In the genomic region with DNA sequence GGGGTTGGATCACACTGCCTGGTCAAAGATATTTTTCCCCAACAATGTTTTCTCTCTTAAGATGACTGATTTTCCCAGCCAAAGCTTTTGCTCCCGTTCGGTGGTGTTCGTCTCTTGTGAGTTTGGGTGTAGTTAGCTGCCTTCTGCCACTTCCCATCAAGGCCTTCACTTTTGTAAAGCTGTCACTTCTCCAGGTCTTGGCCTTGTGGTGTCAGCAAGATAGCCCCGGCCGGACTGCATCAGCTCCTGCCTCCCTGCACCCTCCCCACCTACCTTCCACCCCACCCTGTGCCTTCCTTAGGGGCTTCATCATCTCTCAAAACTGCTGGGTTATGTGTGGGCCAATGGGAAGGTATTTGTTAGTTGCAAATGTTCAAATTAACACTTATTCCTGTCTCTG, we compare ENCODE assay signal across 33 cellular contexts.
"Had no signal": no experiment of that assay in that cellular context is flagged by ENCODE, and none has a peak within 500 bp of the region (broad histone marks: within the 10 kb centered on the region; RNA-seq: fewer than 3 reads in every experiment).

No MANE protein-coding gene starts in this region.

- H3K4me3 Mint-ChIP-seq: activated B cell treated with CpG ODN at 0.5 μM for 24 hours; activated CD4-positive, alpha-beta memory T cell treated with anti-CD3 and anti-CD28 coated beads, Interleukin-2, amount 10 ng/mL, durations not matched to agents 7 days and 5 days; activated naive CD4-positive, alpha-beta T cell treated with anti-CD3 and anti-CD28 coated beads, Interleukin-2, amount 50 U/mL, for 24 hours; activated naive CD8-positive, alpha-beta T cell treated with anti-CD3 and anti-CD28 coated beads for 36 hours; activated naive CD8-positive, alpha-beta T cell treated with anti-CD3 and anti-CD28 coated beads, Interleukin-2, amount 50 U/mL, for 24 hours; activated T-cell treated with anti-CD3 and anti-CD28 coated beads, Interleukin-2, amount 50 U/mL, for 4 hours; activated T-helper 17 cell treated with anti-CD3 and anti-CD28 coated beads, Interleukin-2, amount 50 U/mL, for 72 hours; brain; T-helper 17 cell; T-helper 2 cell treated with Interferon-gamma antibody and Interleukin-4, amounts not matched to agents 5 μg/mL and 100 μg/mL, for 36 hours had no signal

- H3K36me3 ChIP-seq: adrenal gland, breast epithelium, cardiac muscle cell, colonic mucosa, esophagus squamous epithelium, gastroesophageal sphincter, WERI-Rb-1 had no signal

- H3K36me3 Mint-ChIP-seq: activated naive CD4-positive, alpha-beta T cell treated with anti-CD3 and anti-CD28 coated beads, Interleukin-2, amount 50 U/mL, for 24 hours had no signal

- H3K4me1 Mint-ChIP-seq: activated CD4-positive, alpha-beta memory T cell treated with anti-CD3 and anti-CD28 coated beads, Interleukin-2, amount 10 ng/mL, durations not matched to agents 7 days and 5 days; activated naive CD4-positive, alpha-beta T cell treated with anti-CD3 and anti-CD28 coated beads, Interleukin-2, amount 50 U/mL, for 24 hours; activated naive CD8-positive, alpha-beta T cell treated with anti-CD3 and anti-CD28 coated beads for 36 hours; activated naive CD8-positive, alpha-beta T cell treated with anti-CD3 and anti-CD28 coated beads, Interleukin-2, amount 50 U/mL, for 24 hours; activated T-helper 17 cell treated with anti-CD3 and anti-CD28 coated beads, Interleukin-2, amount 50 U/mL, for 72 hours; T-helper 17 cell had no signal

- H3K4me1 ChIP-seq: adrenal gland, breast epithelium, colonic mucosa, esophagus squamous epithelium, gastroesophageal sphincter had no signal

- ATAC-seq: activated CD4-positive, CD25-positive, alpha-beta regulatory T cell treated with anti-CD3 and anti-CD28 coated beads, Interleukin-2, amount 50 U/mL, for 24 hours; activated naive CD8-positive, alpha-beta T cell treated with anti-CD3 and anti-CD28 coated beads, Interleukin-2, amount 50 U/mL, for 24 hours; activated T-cell treated with anti-CD3 and anti-CD28 coated beads, Interleukin-2, amount 50 U/mL, for 4 hours; activated T-helper 17 cell treated with anti-CD3 and anti-CD28 coated beads, Interleukin-2, amount 50 U/mL, for 72 hours; gastroesophageal sphincter; T-helper 17 cell had no signal

- H3K9me3 ChIP-seq: adrenal gland, colonic mucosa, esophagus squamous epithelium had no signal

- DNase-seq: activated B cell treated with CpG ODN at 0.5 μM for 24 hours; activated CD4-positive, alpha-beta memory T cell treated with anti-CD3 and anti-CD28 coated beads, Interleukin-2, amount 10 ng/mL, durations not matched to agents 7 days and 5 days; activated CD4-positive, alpha-beta T cell treated with anti-CD3 and anti-CD28 coated beads for 48 hours; activated CD8-positive, alpha-beta memory T cell treated with anti-CD3 and anti-CD28 coated beads, Interleukin-2, amount 50 U/mL, for 48 hours; activated effector memory CD4-positive, alpha-beta T cell treated with Interleukin-2 at 50 U/mL for 16 hours; activated gamma-delta T cell treated with Interleukin-2 at 50 U/mL for 16 hours; activated naive CD4-positive, alpha-beta T cell treated with Interleukin-2 at 50 U/mL for 16 hours; activated naive CD8-positive, alpha-beta T cell treated with anti-CD3 and anti-CD28 coated beads for 36 hours; activated naive CD8-positive, alpha-beta T cell treated with anti-CD3 and anti-CD28 coated beads, Interleukin-2, amount 50 U/mL, for 24 hours; activated T-cell treated with anti-CD3 and anti-CD28 coated beads for 4 hours; activated T-cell treated with anti-CD3 and anti-CD28 coated beads, Interleukin-2, amount 50 U/mL, for 4 hours; adrenal gland; amygdala; aorta; central memory CD4-positive, alpha-beta T cell; cerebellar nuclear complex; colonic mucosa; effector memory CD4-positive, alpha-beta T cell; erythroblast; esophagus squamous epithelium; foreskin melanocyte; T-helper 1 cell; T-helper 17 cell; T1000; WERI-Rb-1 had no signal

- H3K27me3 Mint-ChIP-seq: activated B cell treated with CpG ODN at 0.5 μM for 24 hours; activated naive CD8-positive, alpha-beta T cell treated with anti-CD3 and anti-CD28 coated beads, Interleukin-2, amount 50 U/mL, for 24 hours; T-helper 17 cell had no signal

- H3K4me3 ChIP-seq: adrenal gland, breast epithelium, cardiac muscle cell, colonic mucosa, esophagus squamous epithelium, gastroesophageal sphincter had no signal

- H3K27ac ChIP-seq: adrenal gland, breast epithelium, cardiac muscle cell, colonic mucosa, esophagus squamous epithelium, gastroesophageal sphincter, WERI-Rb-1 had no signal

- H3K27me3 ChIP-seq: adrenal gland, breast epithelium, cardiac muscle cell, colonic mucosa, esophagus squamous epithelium had no signal

- H3K27ac Mint-ChIP-seq: activated B cell treated with CpG ODN at 0.5 μM for 24 hours; activated CD4-positive, alpha-beta memory T cell treated with anti-CD3 and anti-CD28 coated beads, Interleukin-2, amount 10 ng/mL, durations not matched to agents 7 days and 5 days; activated naive CD4-positive, alpha-beta T cell treated with anti-CD3 and anti-CD28 coated beads, Interleukin-2, amount 50 U/mL, for 24 hours; activated naive CD8-positive, alpha-beta T cell treated with anti-CD3 and anti-CD28 coated beads for 36 hours; activated naive CD8-positive, alpha-beta T cell treated with anti-CD3 and anti-CD28 coated beads, Interleukin-2, amount 50 U/mL, for 24 hours; activated T-helper 17 cell treated with anti-CD3 and anti-CD28 coated beads, Interleukin-2, amount 50 U/mL, for 72 hours; T-helper 17 cell; T-helper 2 cell treated with Interferon-gamma antibody and Interleukin-4, amounts not matched to agents 5 μg/mL and 100 μg/mL, for 36 hours had no signal

- H3K9me3 Mint-ChIP-seq: activated CD4-positive, alpha-beta memory T cell treated with anti-CD3 and anti-CD28 coated beads, Interleukin-2, amount 10 ng/mL, durations not matched to agents 7 days and 5 days; activated T-helper 17 cell treated with anti-CD3 and anti-CD28 coated beads, Interleukin-2, amount 50 U/mL, for 72 hours had no signal
